Comparison of ENCODE assay signal across 10 cellular contexts in genomic region chr19:12884627-12884925, GRCh38. TPM values are rescaled to one million over a fixed set of nuclear protein-coding genes. Genes with fewer than 3 reads are reported as not detected.
A peak's percentile ranks its signal among the peaks of the same experiment; 100 is the strongest.
DNase-seq lines count a peak whose midpoint lies in the region; ATAC-seq and TF ChIP-seq lines count a peak whose summit lies in the region.
"Had no signal": no experiment of that assay in that cellular context is flagged by ENCODE, and none has a peak within 500 bp of the region (broad histone marks: within the 10 kb centered on the region; RNA-seq: fewer than 3 reads in every experiment).

No MANE protein-coding gene starts in this region.

- POLR2A ChIA-PET in CD4-positive, alpha-beta memory T cell (lab: Charles Lee; ENCODE audit: partially characterized antibody), result interaction anchor here (0.6 to 2.4 kb wide), 16 partner anchors 11 to 248 kb away, joined by 3 to 31 read pairs (median 5); partner anchors contain the start of genes CALR, FARSA, GADD45GIP1 and SYCE2
- POLR2A ChIA-PET in IMR-90 (lab: Charles Lee; ENCODE audit: unreplicated experiment), result no interaction called here

- TF ChIP-seq POLR2A in IMR-90 (IDR thresholded peaks at IDR 0.05; ENCODE audit: low read depth, low read length) (no peak), thyroid gland (IDR thresholded peaks at IDR 0.05) (no peak)

- H3K4ac ChIP-seq in IMR-90 (ENCODE audit: low read depth, low read length), result no peak overlapping the region

- H3K9ac ChIP-seq in IMR-90 (ENCODE audit: low read depth, low read length) (no peak overlapping the region), neural cell (ENCODE audit: low read length) (no peak overlapping the region)

- no peaks in the 10 kb centered on the region for H3K79me2 ChIP-seq in neural cell (replicated peaks; ENCODE audit: insufficient read depth, low read length)

- no peaks in the 10 kb centered on the region for H3K36me3 ChIP-seq in CD4-positive, alpha-beta memory T cell (ENCODE audit: insufficient read depth, low read length)
- H3K36me3 ChIP-seq in IMR-90 (ENCODE audit: control insufficient read depth, insufficient read depth, low read length) (no peaks in the 10 kb centered on the region), neural cell (ENCODE audit: insufficient read depth, low read length) (no peaks in the 10 kb centered on the region), thyroid gland (no peaks in the 10 kb centered on the region)
- H3K36me3 ChIP-seq: left lung had no signal

- H3K9me3 ChIP-seq in CD4-positive, alpha-beta memory T cell (ENCODE audit: control insufficient read depth in 1 of 2, low read length in 2 of 2), result no peaks in the 10 kb centered on the region
- H3K9me3 ChIP-seq in IMR-90 (ENCODE audit: control insufficient read depth, insufficient read depth, low read length), result peaks cover 13% of the 10 kb centered on the region
- no peaks in the 10 kb centered on the region for H3K9me3 ChIP-seq in neural cell (ENCODE audit: low read length)
- no peaks in the 10 kb centered on the region for H3K9me3 ChIP-seq in thyroid gland

- H3K27ac ChIP-seq in CD4-positive, alpha-beta memory T cell (ENCODE audit: low read depth, low read length), result no peak overlapping the region
- H3K27ac ChIP-seq in IMR-90 (ENCODE audit: insufficient read depth, low read length), result no peak overlapping the region
- no peak overlapping the region for H3K27ac ChIP-seq in neural cell (ENCODE audit: low read length)
- H3K27ac ChIP-seq in thyroid gland, result no peak overlapping the region

- no peaks in the 10 kb centered on the region for H3F3A ChIP-seq in neural cell (ENCODE audit: insufficient read depth, low read length, poor library complexity, severe bottlenecking)

- no peak overlapping the region for H2BK5ac ChIP-seq in IMR-90 (ENCODE audit: low read depth, low read length, poor library complexity, severe bottlenecking)

- TF ChIP-seq EP300 in neural cell (conservative IDR thresholded peaks at IDR 0.05; ENCODE audit: poor library complexity, severe bottlenecking), result no peak

- peaks cover 26% of the 10 kb centered on the region for H3K4me1 ChIP-seq in CD4-positive, alpha-beta memory T cell (ENCODE audit: insufficient read depth, low read length)
- peaks cover 5% of the 10 kb centered on the region; the same call in 1 of the 2 replicates for H3K4me1 ChIP-seq in IMR-90 (ENCODE audit: control insufficient read depth, insufficient read depth, low read length)
- peaks cover 14 to 21% of the 10 kb centered on the region in 2 donors for H3K4me1 ChIP-seq in thyroid gland

- 71% methylated on average over 6 of the region's 12 CpGs; no CpG with 5 or more reads in 1 of the 2 experiments for whole genome bisulfite sequencing in IMR-90 (ENCODE audit: extremely low coverage in 2 of 2, insufficient read length in 1 of 2), 2 experiments
- WGBS in thyroid gland, 2 donors, result 66 to 73% methylated on average over 12 of the region's 12 CpGs

- TF ChIP-seq CTCF in IMR-90 (conservative IDR thresholded peaks at IDR 0.05; ENCODE audit: low read depth, low read length), result no peak
- no peak for TF ChIP-seq CTCF in brain (conservative IDR thresholded peaks at IDR 0.05)
- no peak for TF ChIP-seq CTCF in neural cell (IDR thresholded peaks at IDR 0.05; ENCODE audit: poor library complexity, severe bottlenecking)
- no peak for TF ChIP-seq CTCF in thyroid gland (IDR thresholded peaks at IDR 0.05)

- peaks cover 0 to 7% of the 10 kb centered on the region in 2 experiments; a peak in 1 of 4 replicates for H3K79me1 ChIP-seq in IMR-90 (ENCODE audit: low read depth in 1 of 2, low read length in 2 of 2)

- intact Hi-C loops in CD4-positive, alpha-beta memory T cell (cut with micrococcal nuclease), result loop anchor here (5.0 kb wide), 1 partner anchor 33 kb away; the partner anchor contains the start of gene SYCE2
- intact Hi-C loops in IMR-90 (cut with micrococcal nuclease) (no loop called here), thyroid gland (cut with DNase I) (loop anchor here (10.0 kb wide), 1 partner anchor 50 kb away; the partner anchor contains the start of genes CALR and FARSA)

- in situ Hi-C loops in IMR-90 (cut with MboI; ENCODE audit: low sequenced_read_pairs), result no loop called here

- H3K27me3 ChIP-seq in CD4-positive, alpha-beta memory T cell (ENCODE audit: insufficient read depth, low read length), result no peaks in the 10 kb centered on the region
- peaks cover 40% of the 10 kb centered on the region for H3K27me3 ChIP-seq in IMR-90 (ENCODE audit: control insufficient read depth, insufficient read depth, low read length)
- H3K27me3 ChIP-seq in neural cell (ENCODE audit: insufficient read depth, low read depth, low read length), result peaks cover 57% of the 10 kb centered on the region
- H3K27me3 ChIP-seq in thyroid gland, result no peaks in the 10 kb centered on the region

- H2AFZ ChIP-seq in IMR-90 (replicated peaks; ENCODE audit: low read length, poor library complexity) (no peak overlapping the region), neural cell (ENCODE audit: low read depth, low read length) (no peak overlapping the region)

- H4K20me1 ChIP-seq in IMR-90 (ENCODE audit: insufficient read depth, low read length) (no peaks in the 10 kb centered on the region), neural cell (ENCODE audit: insufficient read depth) (no peaks in the 10 kb centered on the region)

- no peak overlapping the region for H4K8ac ChIP-seq in IMR-90 (ENCODE audit: low read depth in 2 of 2, low read length in 2 of 2)

- peaks cover 0 to 2% of the 10 kb centered on the region in 2 donors for H3K36me3 Mint-ChIP-seq in CD4-positive, alpha-beta memory T cell
- H3K36me3 Mint-ChIP-seq in brain, result no peaks in the 10 kb centered on the region

- H3K56ac ChIP-seq in IMR-90 (ENCODE audit: extremely low read depth, insufficient read depth, low read length), result no peak overlapping the region

- no peak overlapping the region for H2BK120ac ChIP-seq in IMR-90 (ENCODE audit: low read depth, low read length)

- peaks cover 0 to 4% (median 0%) of the 10 kb centered on the region in 8 donors for H3K9me3 Mint-ChIP-seq in CD4-positive, alpha-beta memory T cell
- H3K9me3 Mint-ChIP-seq in brain, result peaks cover 0 to 19% (median 2%) of the 10 kb centered on the region in 5 experiments

- no peaks in the 10 kb centered on the region for H3K27me3 Mint-ChIP-seq in CD4-positive, alpha-beta memory T cell
- peaks cover 61% of the 10 kb centered on the region for H3K27me3 Mint-ChIP-seq in brain

- H2AK5ac ChIP-seq in IMR-90 (ENCODE audit: low read depth, low read length), result no peak overlapping the region

- DNase-seq in CD4-positive, alpha-beta memory T cell, result no peak
- DNase-seq in IMR-90 (no peak), DMS53 (lab: John Stamatoyannopoulos, UW) (no peak), NCI-H1436 treated with DMSO at 0.1 percent for 48 hours (lab: John Stamatoyannopoulos, UW) (no peak), thyroid gland (no peak)

- no peak overlapping the region for H3K18ac ChIP-seq in IMR-90 (ENCODE audit: low read depth, low read length)

- dilution Hi-C loops in IMR-90 (cut with HindIII; ENCODE audit: low sequenced_read_pairs, unreplicated experiment), result no loop called here

- H3K9me2 ChIP-seq in neural cell (ENCODE audit: insufficient read depth, low read length), result no peaks in the 10 kb centered on the region

- H2BK15ac ChIP-seq in IMR-90 (ENCODE audit: low read depth, low read length), result no peak overlapping the region

- no peak overlapping the region for H3K4me2 ChIP-seq in IMR-90 (ENCODE audit: low read depth, low read length)
- H3K4me2 ChIP-seq in neural cell (ENCODE audit: low read length), result no peak overlapping the region

- no peak overlapping the region for H4K91ac ChIP-seq in IMR-90 (ENCODE audit: insufficient read depth, low read depth, low read length)

- no peak overlapping the region for H4K5ac ChIP-seq in IMR-90 (ENCODE audit: low read depth, low read length)

- no peak for TF ChIP-seq RAD21 in IMR-90 (IDR thresholded peaks at IDR 0.05; ENCODE audit: low read length)
- TF ChIP-seq RAD21 in neural cell (conservative IDR thresholded peaks at IDR 0.05), result no peak

- H3K23ac ChIP-seq in IMR-90 (ENCODE audit: low read depth, low read length), result no peak overlapping the region

- peak overlapping the region in 1 of 2 donors; percentile 57 for H3K4me3 ChIP-seq in CD4-positive, alpha-beta memory T cell (ENCODE audit: low read length in 2 of 2)
- H3K4me3 ChIP-seq in IMR-90 (ENCODE audit: insufficient read depth, low read depth, low read length) (no peak overlapping the region), neural cell (ENCODE audit: low read length) (peak overlapping the region; percentile 67), thyroid gland (replicated peaks in 1 of 3) (no peak overlapping the region)

- CTCF ChIA-PET in CD4-positive, alpha-beta memory T cell (lab: Charles Lee; ENCODE audit: partially characterized antibody), result interaction anchor here (0.6 to 9.0 kb wide), 23 partner anchors 9 to 203 kb away, joined by 3 to 166 read pairs (median 6); partner anchors contain the start of genes CALR, DHPS, FARSA and GADD45GIP1
- CTCF ChIA-PET in IMR-90 (lab: Yijun Ruan, JAX), result no interaction called here

- ATAC-seq in IMR-90 (ENCODE audit: low read depth), result no peak
- no peak for ATAC-seq in GM21737 (IDR thresholded peaks at IDR 0.05; ENCODE audit: unreplicated experiment)
- ATAC-seq: right cardiac atrium had no signal

- peaks cover 11 to 42% (median 26%) of the 10 kb centered on the region in 4 donors for H3K4me1 Mint-ChIP-seq in CD4-positive, alpha-beta memory T cell
- H3K4me1 Mint-ChIP-seq in brain, result peaks cover 22% of the 10 kb centered on the region

- H2AK9ac ChIP-seq in IMR-90 (replicated peaks; ENCODE audit: low read depth, low read length, poor library complexity), result peak overlapping the region; percentile 55

- BruUV-seq in IMR-90 (replicated peaks; lab: Mats Ljungman, UMichigan), result no TSS peak

- no peak overlapping the region for H2BK20ac ChIP-seq in IMR-90 (ENCODE audit: low read depth, low read length)

- H3K14ac ChIP-seq in IMR-90 (replicated peaks; ENCODE audit: low read depth, low read length), result no peak overlapping the region

- H3K27ac Mint-ChIP-seq in CD4-positive, alpha-beta memory T cell, result peak overlapping the region in 1 of 7 donors; percentile 85
- no peak overlapping the region for H3K27ac Mint-ChIP-seq in brain

- H3K9me1 ChIP-seq in IMR-90 (ENCODE audit: insufficient read depth, low read length), result no peaks in the 10 kb centered on the region

- peak overlapping the region in 5 of 8 donors; percentile 25 to 96 (median 88) for H3K4me3 Mint-ChIP-seq in CD4-positive, alpha-beta memory T cell
- H3K4me3 Mint-ChIP-seq in brain, result peak overlapping the region; percentile 14 to 87 (median 82)

RNA-seq across cellular contexts. Expression of gene KLF1, which starts 2.4 kb away (rescaled TPM):
- not detected for total RNA-seq in CD4-positive, alpha-beta memory T cell
- not detected for polyA plus RNA-seq in CD4-positive, alpha-beta memory T cell
- total RNA-seq in IMR-90 (2012; rRNA removed) (not detected in 2 replicates), thyroid gland (not detected)
- polyA plus RNA-seq in IMR-90 (2012; rRNA removed) (not detected in 2 replicates), brain (ENCODE audit: insufficient read depth, low read depth, low replicate concordance) (1.3 TPM), neural cell (not detected in 2 replicates)
- polyA plus RNA-seq in IMR-90 (2012; cell fraction: cytosol; rRNA removed), result not detected in 2 replicates
- polyA plus RNA-seq in IMR-90 (2012; cell fraction: nucleus; rRNA removed; ENCODE audit: low replicate concordance), result not detected in 2 replicates
- polyA minus RNA-seq in neural cell, result not detected in 2 replicates
- total RNA-seq: right cardiac atrium had no signal
- polyA plus RNA-seq: right cardiac atrium had no signal

RNA-seq across cellular contexts. Expression of gene DNASE2, which starts 3.3 kb away (rescaled TPM):
- total RNA-seq in CD4-positive, alpha-beta memory T cell, result 10 to 100 TPM; 31.6 to 32.8 TPM
- 10 to 100 TPM; 55.3 to 81.8 TPM for polyA plus RNA-seq in CD4-positive, alpha-beta memory T cell
- 6.4 and 9.5 TPM in 2 replicates for total RNA-seq in IMR-90 (2012; rRNA removed)
- 31.1 and 32.0 TPM in 2 replicates for polyA plus RNA-seq in IMR-90 (2012; rRNA removed)
- 21.0 and 47.0 TPM in 2 replicates for polyA plus RNA-seq in IMR-90 (2012; cell fraction: cytosol; rRNA removed)
- 4.5 and 7.3 TPM in 2 replicates for polyA plus RNA-seq in IMR-90 (2012; cell fraction: nucleus; rRNA removed; ENCODE audit: low replicate concordance)
- 56.9 TPM for polyA plus RNA-seq in brain (ENCODE audit: insufficient read depth, low read depth, low replicate concordance)
- polyA plus RNA-seq in neural cell, result 0.59 TPM in 1 of 2 replicates, not detected in the other
- polyA minus RNA-seq in neural cell, result 0.35 and 1.2 TPM in 2 replicates
- 10 to 100 TPM; 35.4 to 67.3 (median 59.1) TPM for total RNA-seq in thyroid gland

RNA-seq across cellular contexts. Expression of gene GCDH, which starts 6.4 kb away (rescaled TPM):
- total RNA-seq in CD4-positive, alpha-beta memory T cell, result 10 to 100 TPM; 63.9 to 66.1 TPM
- 10 to 100 TPM; 16.5 to 27.4 TPM for polyA plus RNA-seq in CD4-positive, alpha-beta memory T cell
- total RNA-seq in IMR-90 (2012; rRNA removed) (41.1 and 41.6 TPM in 2 replicates), thyroid gland (10 to 100 TPM; 31.2 to 63.7 (median 46.7) TPM)
- polyA plus RNA-seq in IMR-90 (2012; rRNA removed) (24.5 and 27.7 TPM in 2 replicates), brain (ENCODE audit: insufficient read depth, low read depth, low replicate concordance) (54.4 TPM), neural cell (35.4 and 51.5 TPM in 2 replicates)
- 30.4 and 37.2 TPM in 2 replicates for polyA plus RNA-seq in IMR-90 (2012; cell fraction: cytosol; rRNA removed)
- polyA plus RNA-seq in IMR-90 (2012; cell fraction: nucleus; rRNA removed; ENCODE audit: low replicate concordance), result 35.7 and 72.7 TPM in 2 replicates
- polyA minus RNA-seq in neural cell, result 31.3 and 32.4 TPM in 2 replicates

RNA-seq across cellular contexts. Expression of gene SYCE2, which starts 34.5 kb away (rescaled TPM):
- under 1 TPM in 1 of 2 experiments, not detected in 1; 0.79 TPM for total RNA-seq in CD4-positive, alpha-beta memory T cell
- not detected for polyA plus RNA-seq in CD4-positive, alpha-beta memory T cell
- total RNA-seq in IMR-90 (2012; rRNA removed), result under 0.01 and 0.36 TPM in 2 replicates
- 0.19 and 0.50 TPM in 2 replicates for polyA plus RNA-seq in IMR-90 (2012; rRNA removed)
- 0.04 and 0.12 TPM in 2 replicates for polyA plus RNA-seq in IMR-90 (2012; cell fraction: cytosol; rRNA removed)
- polyA plus RNA-seq in IMR-90 (2012; cell fraction: nucleus; rRNA removed; ENCODE audit: low replicate concordance), result 0.10 and 0.14 TPM in 2 replicates
- 7.6 TPM for polyA plus RNA-seq in brain (ENCODE audit: insufficient read depth, low read depth, low replicate concordance)
- polyA plus RNA-seq in neural cell, result 1.5 and 1.6 TPM in 2 replicates
- not detected in 2 replicates for polyA minus RNA-seq in neural cell
- total RNA-seq in thyroid gland, result not detected

RNA-seq across cellular contexts. Expression of gene MAST1, which starts 46.3 kb away (rescaled TPM):
- not detected for total RNA-seq in CD4-positive, alpha-beta memory T cell
- polyA plus RNA-seq in CD4-positive, alpha-beta memory T cell, result under 1 TPM in 1 of 2 donors, not detected in 1; 0.48 TPM
- 0.28 and 1.1 TPM in 2 replicates for total RNA-seq in IMR-90 (2012; rRNA removed)
- polyA plus RNA-seq in IMR-90 (2012; rRNA removed), result 0.44 and 0.56 TPM in 2 replicates
- polyA plus RNA-seq in IMR-90 (2012; cell fraction: cytosol; rRNA removed), result 1.1 and 1.9 TPM in 2 replicates
- 1.8 and 2.1 TPM in 2 replicates for polyA plus RNA-seq in IMR-90 (2012; cell fraction: nucleus; rRNA removed; ENCODE audit: low replicate concordance)
- polyA plus RNA-seq in brain (ENCODE audit: insufficient read depth, low read depth, low replicate concordance), result 33.7 TPM
- polyA plus RNA-seq in neural cell, result 65.0 and 105 TPM in 2 replicates
- 79.9 and 80.7 TPM in 2 replicates for polyA minus RNA-seq in neural cell
- total RNA-seq in thyroid gland, result under 1 TPM in 1 of 4 donors, not detected in 3; 0.56 TPM
